ENCODE assay signal across 32 cellular contexts in the genomic region with DNA sequence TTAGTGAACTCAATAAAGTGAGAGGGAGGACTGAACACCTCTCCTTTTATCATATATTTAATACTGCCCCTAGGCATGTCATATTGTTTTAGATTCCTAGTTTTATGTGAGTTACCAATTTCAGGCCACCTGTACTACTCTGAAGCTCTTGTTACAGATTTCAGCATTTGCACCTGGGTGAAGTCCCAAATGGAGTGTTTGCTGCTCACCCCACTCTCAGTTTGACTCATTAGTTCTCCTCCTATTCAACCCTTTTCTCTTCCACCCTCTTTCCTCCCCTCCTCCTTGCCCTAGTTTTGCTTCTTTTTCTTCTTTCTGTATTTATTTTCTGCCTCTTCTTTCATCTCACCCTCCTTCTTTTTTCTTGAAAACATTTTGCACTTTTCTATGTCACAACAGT.
"Had no signal": no experiment of that assay in that cellular context is flagged by ENCODE, and none has a peak within 500 bp of the region (broad histone marks: within the 10 kb centered on the region; RNA-seq: fewer than 3 reads in every experiment).

No MANE protein-coding gene starts in this region.

- ATAC-seq: activated CD8-positive, alpha-beta memory T cell treated with anti-CD3 and anti-CD28 coated beads, Interleukin-2, amount 10 ng/mL, durations not matched to agents 7 days and 5 days; activated naive CD8-positive, alpha-beta T cell treated with anti-CD3 and anti-CD28 coated beads, Interleukin-2, amount 50 U/mL, for 24 hours; PC-3; T-cell; T-helper 17 cell had no signal

- DNase-seq: activated CD4-positive, alpha-beta memory T cell treated with anti-CD3 and anti-CD28 coated beads, Interleukin-2, amount 10 ng/mL, durations not matched to agents 7 days and 5 days; activated CD4-positive, alpha-beta T cell treated with anti-CD3 and anti-CD28 coated beads for 1 hour; activated CD4-positive, alpha-beta T cell treated with anti-CD3 and anti-CD28 coated beads for 48 hours; activated CD4-positive, CD25-positive, alpha-beta regulatory T cell; activated CD8-positive, alpha-beta memory T cell treated with anti-CD3 and anti-CD28 coated beads for 24 hours; activated CD8-positive, alpha-beta memory T cell treated with anti-CD3 and anti-CD28 coated beads, Interleukin-2, amount 10 ng/mL, durations not matched to agents 7 days and 5 days; activated CD8-positive, alpha-beta memory T cell treated with anti-CD3 and anti-CD28 coated beads, Interleukin-2, amount 50 U/mL, for 48 hours; activated effector memory CD4-positive, alpha-beta T cell treated with Interleukin-2 at 50 U/mL for 16 hours; activated naive CD4-positive, alpha-beta T cell treated with anti-CD3 and anti-CD28 coated beads, Interleukin-2, amount 10 ng/mL, durations not matched to agents 7 days and 5 days; activated naive CD8-positive, alpha-beta T cell treated with anti-CD3 and anti-CD28 coated beads, Interleukin-2, amount 50 U/mL, for 24 hours; activated T-cell treated with anti-CD3 and anti-CD28 coated beads, Interleukin-2, amount 50 U/mL, for 48 hours; anterior cingulate cortex; caudate nucleus; cerebellar nuclear complex; cortex of kidney; MG63; NCI-H1048; NCI-H1105 treated with DMSO at 0.1 percent for 48 hours; NCI-H1436; NCI-H1694 treated with DMSO at 0.1 percent for 48 hours; NCI-H2029; NCI-H2107; NCI-H226; NCI-H446 treated with DMSO at 0.1 percent for 48 hours; PC-3; Peyer's patch; RPMI8226; SHP77 treated with DMSO at 0.1 percent for 48 hours; SK-N-SH; T-cell; T-helper 17 cell; WERI-Rb-1 had no signal
